Comparison of ENCODE assay signal across 1 cellular context in genomic region chr1:205199090-205199930, GRCh38.
A peak's percentile ranks its signal among the peaks of the same experiment; 100 is the strongest.
TF ChIP-seq lines count a peak whose summit lies in the region.

No MANE protein-coding gene starts in this region.

TF ChIP-seq in GM12878, 131 proteins besides CTCF, POLR2A, EP300 and RAD21 (continued from another document):
- TF ChIP-seq, protein P1, sequence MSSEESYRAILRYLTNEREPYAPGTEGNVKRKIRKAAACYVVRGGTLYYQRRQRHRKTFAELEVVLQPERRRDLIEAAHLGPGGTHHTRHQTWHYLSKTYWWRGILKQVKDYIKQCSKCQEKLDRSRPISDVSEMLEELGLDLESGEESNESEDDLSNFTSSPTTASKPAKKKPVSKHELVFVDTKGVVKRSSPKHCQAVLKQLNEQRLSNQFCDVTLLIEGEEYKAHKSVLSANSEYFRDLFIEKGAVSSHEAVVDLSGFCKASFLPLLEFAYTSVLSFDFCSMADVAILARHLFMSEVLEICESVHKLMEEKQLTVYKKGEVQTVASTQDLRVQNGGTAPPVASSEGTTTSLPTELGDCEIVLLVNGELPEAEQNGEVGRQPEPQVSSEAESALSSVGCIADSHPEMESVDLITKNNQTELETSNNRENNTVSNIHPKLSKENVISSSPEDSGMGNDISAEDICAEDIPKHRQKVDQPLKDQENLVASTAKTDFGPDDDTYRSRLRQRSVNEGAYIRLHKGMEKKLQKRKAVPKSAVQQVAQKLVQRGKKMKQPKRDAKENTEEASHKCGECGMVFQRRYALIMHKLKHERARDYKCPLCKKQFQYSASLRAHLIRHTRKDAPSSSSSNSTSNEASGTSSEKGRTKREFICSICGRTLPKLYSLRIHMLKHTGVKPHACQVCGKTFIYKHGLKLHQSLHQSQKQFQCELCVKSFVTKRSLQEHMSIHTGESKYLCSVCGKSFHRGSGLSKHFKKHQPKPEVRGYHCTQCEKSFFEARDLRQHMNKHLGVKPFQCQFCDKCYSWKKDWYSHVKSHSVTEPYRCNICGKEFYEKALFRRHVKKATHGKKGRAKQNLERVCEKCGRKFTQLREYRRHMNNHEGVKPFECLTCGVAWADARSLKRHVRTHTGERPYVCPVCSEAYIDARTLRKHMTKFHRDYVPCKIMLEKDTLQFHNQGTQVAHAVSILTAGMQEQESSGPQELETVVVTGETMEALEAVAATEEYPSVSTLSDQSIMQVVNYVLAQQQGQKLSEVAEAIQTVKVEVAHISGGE (CRISPR knock-in tag; IDR thresholded peaks at IDR 0.05) = no peak
- TF ChIP-seq JUNB (IDR thresholded peaks at IDR 0.05) (peak; percentile 35), MAX (IDR thresholded peaks at IDR 0.05; ENCODE audit: low read depth, low read length) (no peak), USF1 (IDR thresholded peaks at IDR 0.05; ENCODE audit: borderline replicate concordance, extremely low read length, insufficient read depth, low read depth, low read length) (no peak)
TF ChIP-seq in GM12878: peak in this region for 5.
